Comparison of ENCODE assay signal across 8 cellular contexts in the genomic region with DNA sequence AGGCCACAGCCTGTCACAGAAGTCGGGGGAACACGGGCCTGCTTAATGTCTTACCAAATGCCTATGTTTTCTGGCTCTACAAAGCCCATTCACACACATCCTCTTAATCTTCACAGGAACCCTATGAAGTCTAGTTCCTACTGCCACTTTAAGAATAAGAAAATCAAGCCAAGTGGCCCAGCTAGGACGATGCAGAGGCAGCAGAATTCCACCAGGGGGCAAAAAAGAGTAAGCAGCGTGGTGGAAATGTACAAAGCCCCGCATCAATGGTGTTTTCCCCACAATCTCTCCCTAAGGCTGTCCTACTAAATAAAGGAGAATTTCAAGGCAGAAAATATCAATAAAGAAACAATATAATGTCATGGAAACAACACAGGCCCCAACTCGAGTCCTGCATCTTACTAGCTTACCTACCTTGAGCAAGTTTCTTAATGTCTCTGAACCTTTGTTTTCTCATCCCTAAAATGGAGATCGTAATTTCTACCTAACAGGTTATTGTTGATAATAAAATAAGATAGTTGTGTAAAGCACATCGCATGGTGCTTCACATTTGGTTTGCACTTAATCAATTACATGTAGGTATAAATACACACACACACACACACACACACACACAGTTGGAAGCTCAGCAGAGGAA. TPM values are rescaled to one million over a fixed set of nuclear protein-coding genes. Genes with fewer than 3 reads are reported as not detected.
A peak's percentile ranks its signal among the peaks of the same experiment; 100 is the strongest.
DNase-seq lines count a peak whose midpoint lies in the region; ATAC-seq, FAIRE-seq and TF ChIP-seq lines count a peak whose summit lies in the region.

No MANE protein-coding gene starts in this region.

- H3K9ac ChIP-seq in OCI-LY1 (ENCODE audit: low read length): no peak overlapping the region
- H3K9ac ChIP-seq in HepG2 (ENCODE audit: insufficient read depth, low read depth, low read length): no peak overlapping the region

- H2AFZ ChIP-seq in OCI-LY1 (ENCODE audit: low read length): no peak overlapping the region
- H2AFZ ChIP-seq in HepG2 (ENCODE audit: low read length): no peak overlapping the region

- TF ChIP-seq EP300 in HepG2 (IDR thresholded peaks at IDR 0.05; ENCODE audit: low read depth in 2 of 2, low read length in 2 of 2): no peak
- no peak for TF ChIP-seq EP300 in HepG2 (CRISPR knock-in tag; IDR thresholded peaks at IDR 0.05; ENCODE audit: borderline replicate concordance)

- TF ChIP-seq CTCF in OCI-LY1 (IDR thresholded peaks at IDR 0.05; ENCODE audit: low read length) (peak; percentile 86), chondrocyte (IDR thresholded peaks at IDR 0.05) (peak; percentile 89), HepG2 (CRISPR knock-in tag; IDR thresholded peaks at IDR 0.05) (peak; percentile 79), thoracic aorta (IDR thresholded peaks at IDR 0.05) (peak; percentile 89)

- intact Hi-C loops in HepG2 (cut with micrococcal nuclease; ENCODE audit: unreplicated experiment): loop anchor here (2.0 to 5.0 kb wide), 3 partner anchors 244 to 521 kb away; no protein-coding TSS in a partner anchor

- H3K9me2 ChIP-seq in OCI-LY1 (ENCODE audit: low read depth, low read length): no peaks in the 10 kb centered on the region

- peaks cover 9% of the 10 kb centered on the region for H3K36me3 Mint-ChIP-seq in chondrocyte (ENCODE audit: low read depth)

- H3K4me1 ChIP-seq in OCI-LY1 (ENCODE audit: insufficient read depth, low read length, severe bottlenecking): no peaks in the 10 kb centered on the region
- 0 out of 2 replicates have a peak, but pooled peaks cover 5% of the 10 kb centered on the region for H3K4me1 ChIP-seq in HepG2 (ENCODE audit: insufficient read depth, low read length)
- H3K4me1 ChIP-seq in thoracic aorta (ENCODE audit: control insufficient read depth in 1 of 2, low read depth in 2 of 2): no peaks in the 10 kb centered on the region

- no peak overlapping the region for H3K27ac Mint-ChIP-seq in chondrocyte (ENCODE audit: unreplicated experiment)

- H4K20me1 ChIP-seq in OCI-LY1 (ENCODE audit: insufficient read depth, low read length) (no peaks in the 10 kb centered on the region), HepG2 (ENCODE audit: insufficient read depth, low read length) (no peaks in the 10 kb centered on the region)

- CTCF ChIA-PET in HepG2 (lab: Yijun Ruan, JAX; ENCODE audit: low intra/inter-chr PET ratio, low total read pairs): interaction anchor here (0.8 to 1.5 kb wide), 4 partner anchors 83 to 241 kb away, joined by 3 to 8 read pairs (median 6); no protein-coding TSS in a partner anchor

- H3K27ac ChIP-seq in OCI-LY1 (ENCODE audit: low read depth, low read length, poor library complexity, severe bottlenecking) (no peak overlapping the region), HepG2 (ENCODE audit: extremely low read length, insufficient read depth, low read length) (no peak overlapping the region), thoracic aorta (no peak overlapping the region)

- H3K9me3 Mint-ChIP-seq in chondrocyte (ENCODE audit: low read depth): no peaks in the 10 kb centered on the region

- in situ Hi-C loops in HepG2 (cut with HindIII; ENCODE audit: extremely low pct_ligation_motif_present, low pct_unique_long_range_greater_than_20kb): loop anchor here (25.0 kb wide), 1 partner anchor 1036 kb away; no protein-coding TSS in a partner anchor

- H3K36me3 ChIP-seq in OCI-LY1 (ENCODE audit: insufficient read depth, low read length) (no peaks in the 10 kb centered on the region), HepG2 (replicated peaks in 1 of 2; ENCODE audit: control insufficient read depth in 1 of 2, insufficient read depth in 2 of 2, low read length in 2 of 2) (peaks cover 1 to 14% of the 10 kb centered on the region in 2 experiments; a peak in 3 of 5 replicates), thoracic aorta (no peaks in the 10 kb centered on the region)

- POLR2A ChIA-PET in HepG2 (lab: Yijun Ruan, JAX): no interaction called here

- no peak overlapping the region for H3K4me3 Mint-ChIP-seq in chondrocyte (ENCODE audit: unreplicated experiment)

- peak; percentile 88 for FAIRE-seq in HepG2 (lab: Jason Lieb, UNC)

- WGBS in HepG2 (ENCODE audit: low lambda C conversion rate): 35% methylated on average over 8 of the region's 8 CpGs

- H3K27me3 Mint-ChIP-seq in chondrocyte (ENCODE audit: low read depth): no peaks in the 10 kb centered on the region

- H3K79me2 ChIP-seq in OCI-LY1 (ENCODE audit: insufficient read depth, low read length) (no peaks in the 10 kb centered on the region), HepG2 (ENCODE audit: insufficient read depth, low read length) (no peaks in the 10 kb centered on the region)

- no peak for TF ChIP-seq POLR2A in HepG2 (IDR thresholded peaks at IDR 0.05; ENCODE audit: insufficient read depth in 1 of 2, low read depth in 2 of 2, low read length in 2 of 2)

- H3F3A ChIP-seq in OCI-LY1 (ENCODE audit: insufficient read depth, low read length): no peaks in the 10 kb centered on the region

- H3K4me1 Mint-ChIP-seq in chondrocyte (ENCODE audit: low read depth): peaks cover 2% of the 10 kb centered on the region

- ATAC-seq in GM21723 (IDR thresholded peaks at IDR 0.05; ENCODE audit: unreplicated experiment): peak; percentile 92
- peak; percentile 65 for ATAC-seq in HepG2
- ATAC-seq in thoracic aorta (ENCODE audit: insufficient number of reproducible peaks, low FRiP score, low read depth): peak; percentile 78

- no peak overlapping the region for H3K4me3 ChIP-seq in OCI-LY1 (ENCODE audit: low read depth, low read length, poor library complexity, severe bottlenecking)
- H3K4me3 ChIP-seq in HepG2 (replicated peaks in 1 of 3; ENCODE audit: insufficient read depth in 1 of 3, low read depth in 2 of 3, low read length in 3 of 3): no peak overlapping the region
- no peak overlapping the region for H3K4me3 ChIP-seq in thoracic aorta

- TF ChIP-seq RAD21 in HepG2 (CRISPR knock-in tag; IDR thresholded peaks at IDR 0.05): peak; percentile 56; the same call in 1 of the 2 replicates

- BruUV-seq in HepG2 (replicated peaks; lab: Mats Ljungman, UMichigan): no TSS peak

- DNase-seq in activated T-cell treated with anti-CD3 and anti-CD28 coated beads for 48 hours (ENCODE audit: low read depth) (peak; percentile 5), KG1 (lab: John Stamatoyannopoulos, UW) (peak; percentile 54), chondrocyte (ENCODE audit: low spot score) (no peak), HepG2 (ENCODE audit: low spot score) (peak; percentile 48), thoracic aorta (ENCODE audit: low spot score) (no peak)
- no peak for DNase-seq in activated T-cell treated with anti-CD3 and anti-CD28 coated beads, Interleukin-2, amount 50 U/mL, for 1 hour

- H3K9me3 ChIP-seq in OCI-LY1 (ENCODE audit: low read length) (no peaks in the 10 kb centered on the region), HepG2 (ENCODE audit: low read length) (no peaks in the 10 kb centered on the region), thoracic aorta (no peaks in the 10 kb centered on the region)

- H3K4me2 ChIP-seq in OCI-LY1 (ENCODE audit: low read length): no peak overlapping the region
- H3K4me2 ChIP-seq in HepG2 (ENCODE audit: low read depth, low read length): no peak overlapping the region

- no peaks in the 10 kb centered on the region for H3K27me3 ChIP-seq in OCI-LY1 (ENCODE audit: insufficient read depth, low read length)
- no peaks in the 10 kb centered on the region for H3K27me3 ChIP-seq in HepG2 (ENCODE audit: control insufficient read depth in 1 of 2, insufficient read depth in 2 of 2, low read length in 2 of 2)
- no peaks in the 10 kb centered on the region for H3K27me3 ChIP-seq in thoracic aorta (replicated peaks; ENCODE audit: insufficient read depth)

TF ChIP-seq in HepG2, 621 proteins besides CTCF, POLR2A, EP300 and RAD21 (continues in another document):
- TF ChIP-seq, protein P1, sequence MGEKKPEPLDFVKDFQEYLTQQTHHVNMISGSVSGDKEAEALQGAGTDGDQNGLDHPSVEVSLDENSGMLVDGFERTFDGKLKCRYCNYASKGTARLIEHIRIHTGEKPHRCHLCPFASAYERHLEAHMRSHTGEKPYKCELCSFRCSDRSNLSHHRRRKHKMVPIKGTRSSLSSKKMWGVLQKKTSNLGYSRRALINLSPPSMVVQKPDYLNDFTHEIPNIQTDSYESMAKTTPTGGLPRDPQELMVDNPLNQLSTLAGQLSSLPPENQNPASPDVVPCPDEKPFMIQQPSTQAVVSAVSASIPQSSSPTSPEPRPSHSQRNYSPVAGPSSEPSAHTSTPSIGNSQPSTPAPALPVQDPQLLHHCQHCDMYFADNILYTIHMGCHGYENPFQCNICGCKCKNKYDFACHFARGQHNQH (CRISPR knock-in tag; IDR thresholded peaks at IDR 0.05): 0 out of 2 replicates have a peak, but pooled peaks have one; percentile 38
- TF ChIP-seq ZNF777 (CRISPR knock-in tag; IDR thresholded peaks at IDR 0.05): no peak
- TF ChIP-seq STAG1 (CRISPR knock-in tag; IDR thresholded peaks at IDR 0.05): peak; percentile 76
- peak; percentile 92 for TF ChIP-seq SMC3 (IDR thresholded peaks at IDR 0.05; ENCODE audit: low read length)

RNA-seq across cellular contexts. Expression of a gene that starts 21.4 kb away (rescaled TPM):
- total RNA-seq in chondrocyte (3.6 to 5.7 TPM (median 4.1 TPM) in 3 replicates), HepG2 (2016; rRNA removed; fragmentation: Illumina TruSeq; extraction: Trizol) (5.3 and 5.8 TPM in 2 replicates), thoracic aorta (1 to 10 TPM; 4.2 to 6.8 TPM)
- total RNA-seq in HepG2 (2016; cell fraction: cytosol; rRNA removed; fragmentation: Illumina TruSeq; extraction: Trizol; ENCODE audit: low read depth): 0.26 and 0.61 TPM in 2 replicates
- 5.5 and 5.9 TPM in 2 replicates for total RNA-seq in HepG2 (2016; cell fraction: insoluble cytoplasmic fraction; rRNA removed; fragmentation: Illumina TruSeq; extraction: Trizol)
- 1.7 and 1.8 TPM in 2 replicates for total RNA-seq in HepG2 (2016; cell fraction: membrane; rRNA removed; fragmentation: Illumina TruSeq; extraction: Trizol)
- total RNA-seq in HepG2 (2016; cell fraction: nucleus; rRNA removed; fragmentation: Illumina TruSeq; extraction: Trizol): 4.7 and 7.1 TPM in 2 replicates
- 4.6 and 6.9 TPM in 2 replicates for polyA plus RNA-seq in HepG2 (2011; rRNA removed)
- 2.9 and 3.8 TPM in 2 replicates for polyA plus RNA-seq in HepG2 (2011; cell fraction: cytosol; rRNA removed)
- 16.5 and 18.0 TPM in 2 replicates for polyA plus RNA-seq in HepG2 (2011; cell fraction: nucleus; rRNA removed)
- 3.5 and 6.2 TPM in 2 replicates for polyA plus RNA-seq in HepG2 (2012)
- 0.64 and 0.66 TPM in 2 replicates for polyA plus RNA-seq in HepG2 (2016; cell fraction: cytosol; fragmentation: Illumina TruSeq; extraction: Trizol; ENCODE audit: low read depth)
- polyA plus RNA-seq in HepG2 (2016; cell fraction: insoluble cytoplasmic fraction; fragmentation: Illumina TruSeq; extraction: Trizol; ENCODE audit: low read depth): 5.1 and 5.9 TPM in 2 replicates
- polyA plus RNA-seq in HepG2 (2016; cell fraction: membrane; fragmentation: Illumina TruSeq; extraction: Trizol; ENCODE audit: low read depth): 1.5 and 1.7 TPM in 2 replicates
- polyA plus RNA-seq in HepG2 (2016; cell fraction: nucleus; fragmentation: Illumina TruSeq; extraction: Trizol; ENCODE audit: insufficient read depth, low read depth): 8.9 and 9.0 TPM in 2 replicates
- 0.23 and 7.7 TPM in 2 replicates for polyA minus RNA-seq in HepG2 (2011; rRNA and poly(A)+ RNA removed; ENCODE audit: low replicate concordance)
- polyA minus RNA-seq in HepG2 (2011; cell fraction: cytosol; rRNA and poly(A)+ RNA removed): 1.5 and 1.8 TPM in 2 replicates
- 9.7 and 11.6 TPM in 2 replicates for polyA minus RNA-seq in HepG2 (2011; cell fraction: nucleus; rRNA and poly(A)+ RNA removed)

Comparison
In these comparisons a context has a peak if more than half of its experiments do, and no peak if none do; other contexts are left out.
1. DNase-seq: peak in activated T-cell treated with anti-CD3 and anti-CD28 coated beads for 48 hours (single experiment), KG1 (single experiment) and HepG2 (single experiment); none in activated T-cell treated with anti-CD3 and anti-CD28 coated beads, Interleukin-2, amount 50 U/mL, for 1 hour (single experiment), chondrocyte (single experiment) and thoracic aorta (single experiment).
2. Peak in every context shown above with its lines, with median percentiles within 50 percentile points of each other: ATAC-seq and CTCF ChIP-seq.